Comparison of ENCODE assay signal across 8 cellular contexts in the genomic region with DNA sequence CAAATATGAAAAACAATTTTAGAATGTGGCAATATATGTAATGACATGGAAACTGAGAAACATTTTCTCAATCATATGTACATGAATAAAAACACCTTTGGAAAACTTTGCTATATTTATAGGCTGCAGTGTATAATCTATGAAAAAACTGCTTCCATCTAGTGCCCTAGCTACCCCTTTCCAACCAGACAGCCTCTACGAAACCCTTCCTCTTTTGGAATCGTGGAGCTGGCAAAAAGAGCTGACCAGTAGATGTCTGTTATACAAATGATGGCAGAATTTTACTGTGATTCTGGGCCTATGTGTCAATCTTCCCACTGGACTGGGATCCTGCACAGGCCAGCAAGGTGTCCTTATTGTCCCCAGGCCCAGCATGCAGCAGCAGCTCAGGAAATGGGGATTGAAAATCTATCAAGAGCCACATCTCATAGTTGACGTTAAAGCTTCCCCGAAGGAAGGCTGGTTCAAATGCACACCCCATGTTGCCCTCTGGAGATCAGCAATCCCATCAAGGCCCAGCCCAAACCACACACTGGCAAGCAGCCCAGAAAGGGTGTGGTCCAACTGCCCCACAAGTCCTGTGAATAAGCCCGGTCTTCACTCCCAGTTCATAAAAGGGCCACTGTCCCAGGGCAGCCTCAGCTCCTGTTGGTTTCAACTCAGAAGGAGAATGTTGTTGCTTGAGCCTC. TPM values are rescaled to one million over a fixed set of nuclear protein-coding genes. Genes with fewer than 3 reads are reported as not detected.
DNase-seq lines count a peak whose midpoint lies in the region; ATAC-seq, FAIRE-seq and TF ChIP-seq lines count a peak whose summit lies in the region.

No MANE protein-coding gene starts in this region.

- H3K9me3 ChIP-seq in lung (ENCODE audit: control insufficient read depth in 2 of 2, insufficient read depth in 1 of 2, low read length in 1 of 2), result no peaks in the 10 kb centered on the region

- no peak for TF ChIP-seq CTCF in lung (IDR thresholded peaks at IDR 0.05; ENCODE audit: control extremely low read depth, extremely low read depth)

- H3K4me3 ChIP-seq in lung, result no peak overlapping the region

- H3K36me3 ChIP-seq in lung (ENCODE audit: control insufficient read depth in 2 of 2, insufficient read depth in 2 of 2, low read length in 2 of 2), result no peaks in the 10 kb centered on the region

- WGBS in lung, 2 donors, result 13 to 17% methylated on average over 5 of the region's 5 CpGs

- no peak for FAIRE-seq in urothelium cell line (lab: Jason Lieb, UNC)

- DNase-seq in DMS79 treated with DMSO at 0.1 percent for 48 hours (lab: John Stamatoyannopoulos, UW) (peak; percentile 20), NCI-H345 (lab: John Stamatoyannopoulos, UW) (peak; percentile 73), lung (ENCODE audit: low spot score) (peak; percentile 89), urothelium cell line (ENCODE audit: low spot score) (peak; percentile 90)
- DNase-seq in activated naive CD4-positive, alpha-beta T cell treated with anti-CD3 and anti-CD28 coated beads, Interleukin-2, amount 50 U/mL, for 16 hours, result no peak

- H3K27me3 ChIP-seq in lung (ENCODE audit: control insufficient read depth, insufficient read depth), result no peaks in the 10 kb centered on the region

- peaks cover 0 to 4% of the 10 kb centered on the region in 2 donors for H3K4me1 ChIP-seq in lung (ENCODE audit: control insufficient read depth in 2 of 2, insufficient read depth in 2 of 2, low read length in 2 of 2)

- peak overlapping the region; percentile 34 for H3K27ac ChIP-seq in cingulate gyrus (ENCODE audit: low read depth, low read length)
- H3K27ac ChIP-seq in lung (ENCODE audit: low read depth in 1 of 2, low read length in 1 of 2), result peak overlapping the region in 1 of 2 donors; percentile 46

- ATAC-seq in lung (ENCODE audit: insufficient read depth, low FRiP score) (peak; percentile 84), GM18868 (IDR thresholded peaks at IDR 0.05; ENCODE audit: unreplicated experiment) (no peak), GM19023 (IDR thresholded peaks at IDR 0.05; ENCODE audit: unreplicated experiment) (no peak)

RNA-seq across cellular contexts. Expression of gene FAM20B, which starts 8.9 kb away (rescaled TPM):
- total RNA-seq in lung, result 10 to 100 TPM; 24.3 to 35.8 TPM
- 10 to 100 TPM in 1 of 2 donors, 1 to 10 TPM in 1; 7.9 to 13.7 TPM for polyA plus RNA-seq in lung
